8 cellular contexts compared by ENCODE assay signal in the genomic region with DNA sequence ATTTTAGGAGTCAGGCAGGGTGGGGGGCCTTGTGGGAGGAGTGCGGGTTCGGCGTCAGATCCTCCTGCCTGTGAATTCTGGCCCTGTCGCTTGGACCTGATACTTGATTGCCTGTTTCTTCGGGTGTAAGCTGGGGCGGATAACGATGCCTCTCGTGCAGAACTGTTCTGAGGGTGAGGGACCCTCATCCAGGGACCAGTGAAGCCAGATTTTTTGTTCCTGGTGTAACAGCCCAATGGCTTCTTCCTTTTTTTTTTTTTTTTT. TPM values are rescaled to one million over a fixed set of nuclear protein-coding genes. Genes with fewer than 3 reads are reported as not detected.
DNase-seq lines count a peak whose midpoint lies in the region; ATAC-seq and TF ChIP-seq lines count a peak whose summit lies in the region.

No MANE protein-coding gene starts in this region.

- WGBS in mesenchymal stem cell: 68% methylated on average over 8 of the region's 8 CpGs

- H3K79me1 ChIP-seq in mesenchymal stem cell (replicated peaks; ENCODE audit: low read length, poor library complexity, severe bottlenecking): peaks cover 33% of the 10 kb centered on the region

- H3K14ac ChIP-seq in mesenchymal stem cell (ENCODE audit: low read length in 2 of 2): no peak overlapping the region

- H2BK5ac ChIP-seq in mesenchymal stem cell (ENCODE audit: low read depth, low read length, poor library complexity, severe bottlenecking): no peak overlapping the region

- H3K4me1 ChIP-seq in HEK293 (ENCODE audit: control insufficient read depth, insufficient read depth, low read length) (peaks cover 8% of the 10 kb centered on the region), mesenchymal stem cell (ENCODE audit: control insufficient read depth, insufficient read depth, low read depth, low read length) (peaks cover 12% of the 10 kb centered on the region)

- no peaks in the 10 kb centered on the region for H3K9me3 ChIP-seq in HEK293 (ENCODE audit: control insufficient read depth, insufficient read depth, low read depth, low read length)
- H3K9me3 ChIP-seq in mesenchymal stem cell (ENCODE audit: control insufficient read depth, low read length): no peaks in the 10 kb centered on the region

- POLR2A ChIA-PET in HEK293 (lab: Yijun Ruan, JAX): no interaction called here

- no peak overlapping the region for H3K23ac ChIP-seq in mesenchymal stem cell (ENCODE audit: low read length in 2 of 2)

- peaks cover 12% of the 10 kb centered on the region in 2 experiments for H3K36me3 ChIP-seq in HEK293 (ENCODE audit: control insufficient read depth in 2 of 2, insufficient read depth in 1 of 2, low read length in 2 of 2)
- peaks cover 3 to 8% of the 10 kb centered on the region in 2 experiments for H3K36me3 ChIP-seq in mesenchymal stem cell (ENCODE audit: control insufficient read depth in 1 of 2, insufficient read depth in 2 of 2, low read depth in 1 of 2, low read length in 2 of 2)

- H4K8ac ChIP-seq in mesenchymal stem cell (ENCODE audit: low read length): no peak overlapping the region

- H3K27me3 ChIP-seq in mesenchymal stem cell (ENCODE audit: control insufficient read depth in 1 of 2, insufficient read depth in 1 of 2, low read length in 2 of 2): no peaks in the 10 kb centered on the region

- no peak overlapping the region for H2AK5ac ChIP-seq in mesenchymal stem cell (ENCODE audit: low read length, severe bottlenecking)

- no peak for ATAC-seq in HG03045 (IDR thresholded peaks at IDR 0.05; ENCODE audit: unreplicated experiment)

- CTCF ChIA-PET in HEK293 (lab: Yijun Ruan, JAX): interaction anchor here (0.9 to 1.4 kb wide), 2 partner anchors 12 to 21 kb away, joined by 4 read pairs; no protein-coding TSS in a partner anchor

- H3K4ac ChIP-seq in mesenchymal stem cell (ENCODE audit: low read depth in 1 of 2, low read length in 2 of 2): no peak overlapping the region

- no peak overlapping the region for H3K18ac ChIP-seq in mesenchymal stem cell (ENCODE audit: low read depth in 1 of 2, low read length in 2 of 2)

- peak overlapping the region; percentile 87 for H3K9ac ChIP-seq in mesenchymal stem cell (ENCODE audit: low read length)

- H2BK12ac ChIP-seq in mesenchymal stem cell (ENCODE audit: low read length in 2 of 2): no peak overlapping the region

- H3K4me2 ChIP-seq in mesenchymal stem cell (ENCODE audit: low read length, poor library complexity, severe bottlenecking): peak overlapping the region; percentile 97

- no peak for DNase-seq in astrocyte of the cerebellum (ENCODE audit: low read depth)
- no peak for DNase-seq in mesenchymal stem cell
- no peak for DNase-seq in DMS53 treated with DMSO at 0.1 percent for 48 hours (lab: John Stamatoyannopoulos, UW; ENCODE audit: unreplicated experiment)
- no peak for DNase-seq in NCI-H2029 treated with DMSO at 0.1 percent for 48 hours (lab: John Stamatoyannopoulos, UW)
- no peak for DNase-seq in amniotic stem cell (lab: John Stamatoyannopoulos, UW)

- H3K4me3 ChIP-seq in HEK293 (ENCODE audit: low read depth, low read length) (peak overlapping the region; percentile 97), astrocyte of the cerebellum (ENCODE audit: low read depth, low read length) (peak overlapping the region; percentile 74), mesenchymal stem cell (ENCODE audit: insufficient read depth in 1 of 2, low read depth in 1 of 2, low read length in 2 of 2) (peak overlapping the region in 1 of 2 experiments; percentile 93)

- H3K27ac ChIP-seq in 22Rv1 (peak overlapping the region; percentile 87), HEK293 (ENCODE audit: extremely low read depth, low read depth, low read length) (no peak overlapping the region), mesenchymal stem cell (ENCODE audit: low read length, poor library complexity, severe bottlenecking) (no peak overlapping the region)

- no peak overlapping the region for H2BK120ac ChIP-seq in mesenchymal stem cell (ENCODE audit: low read depth, low read length)

- in situ Hi-C loops in astrocyte of the cerebellum (cut with HindIII; ENCODE audit: low sequenced_read_pairs): no loop called here

- H2AFZ ChIP-seq in mesenchymal stem cell (ENCODE audit: low read depth, low read length): no peak overlapping the region

- no peak overlapping the region for H4K91ac ChIP-seq in mesenchymal stem cell (ENCODE audit: low read length)

- no peak for TF ChIP-seq CTCF in 22Rv1 (IDR thresholded peaks at IDR 0.05)
- TF ChIP-seq CTCF in HEK293 (tag by site-specific recombination; IDR thresholded peaks at IDR 0.05): no peak
- no peak for TF ChIP-seq CTCF in astrocyte of the cerebellum (IDR thresholded peaks at IDR 0.05; ENCODE audit: low read depth, low read length, missing control alignments)

- H2BK15ac ChIP-seq in mesenchymal stem cell (ENCODE audit: low read depth, poor library complexity, severe bottlenecking): no peak overlapping the region

TF ChIP-seq in HEK293, 187 proteins besides CTCF, POLR2A, EP300 and RAD21:
- TF ChIP-seq, protein P1, sequence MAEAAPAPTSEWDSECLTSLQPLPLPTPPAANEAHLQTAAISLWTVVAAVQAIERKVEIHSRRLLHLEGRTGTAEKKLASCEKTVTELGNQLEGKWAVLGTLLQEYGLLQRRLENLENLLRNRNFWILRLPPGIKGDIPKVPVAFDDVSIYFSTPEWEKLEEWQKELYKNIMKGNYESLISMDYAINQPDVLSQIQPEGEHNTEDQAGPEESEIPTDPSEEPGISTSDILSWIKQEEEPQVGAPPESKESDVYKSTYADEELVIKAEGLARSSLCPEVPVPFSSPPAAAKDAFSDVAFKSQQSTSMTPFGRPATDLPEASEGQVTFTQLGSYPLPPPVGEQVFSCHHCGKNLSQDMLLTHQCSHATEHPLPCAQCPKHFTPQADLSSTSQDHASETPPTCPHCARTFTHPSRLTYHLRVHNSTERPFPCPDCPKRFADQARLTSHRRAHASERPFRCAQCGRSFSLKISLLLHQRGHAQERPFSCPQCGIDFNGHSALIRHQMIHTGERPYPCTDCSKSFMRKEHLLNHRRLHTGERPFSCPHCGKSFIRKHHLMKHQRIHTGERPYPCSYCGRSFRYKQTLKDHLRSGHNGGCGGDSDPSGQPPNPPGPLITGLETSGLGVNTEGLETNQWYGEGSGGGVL (tag by site-specific recombination; IDR thresholded peaks at IDR 0.05): no peak
- TF ChIP-seq ZNF843 (tag by site-specific recombination; IDR thresholded peaks at IDR 0.05): no peak
- TF ChIP-seq ZNF501 (tag by site-specific recombination; IDR thresholded peaks at IDR 0.05): no peak

RNA-seq across cellular contexts. Expression of a gene that starts 1.3 kb away (rescaled TPM):
- 21.3 TPM for polyA plus RNA-seq in mesenchymal stem cell (2013, experiment 1 of 2)
- 19.9 TPM for polyA plus RNA-seq in mesenchymal stem cell (2013, experiment 2 of 2)

RNA-seq across cellular contexts. Expression of a gene that starts 17.7 kb away (rescaled TPM):
- 5.0 TPM for polyA plus RNA-seq in mesenchymal stem cell (2013, experiment 1 of 2)
- 5.7 TPM for polyA plus RNA-seq in mesenchymal stem cell (2013, experiment 2 of 2)

RNA-seq across cellular contexts. Expression of a gene that starts 36.6 kb away (rescaled TPM):
- polyA plus RNA-seq in mesenchymal stem cell (2013, experiment 1 of 2): 13.0 TPM
- 12.8 TPM for polyA plus RNA-seq in mesenchymal stem cell (2013, experiment 2 of 2)

RNA-seq across cellular contexts. Expression of a gene that starts 54.6 kb away (rescaled TPM):
- 8.5 TPM for polyA plus RNA-seq in mesenchymal stem cell (2013, experiment 1 of 2)
- 7.7 TPM for polyA plus RNA-seq in mesenchymal stem cell (2013, experiment 2 of 2)
